8 cellular contexts compared by ENCODE assay signal in genomic region chr3:125212509-125213372, GRCh38. TPM values are rescaled to one million over a fixed set of nuclear protein-coding genes. Genes with fewer than 3 reads are reported as not detected.
DNase-seq lines count a peak whose midpoint lies in the region; ATAC-seq and TF ChIP-seq lines count a peak whose summit lies in the region.

TSS of gene SLC12A8 (minus strand) at chr3:125212748. CDS start at chr3:125211349, 1,399 bp downstream.

- H3K4me3 ChIP-seq in AG04449 (ENCODE audit: low read depth, low read length) (peak within 1 kb of the TSS; percentile 34), duodenal mucosa (ENCODE audit: low read depth in 1 of 2, low read length in 2 of 2) (peak within 1 kb of the TSS; percentile 70 to 78), mucosa of stomach (ENCODE audit: low read length) (peak within 1 kb of the TSS; percentile 61)

- peaks cover 2% of the 10 kb centered on the region for H3K27me3 Mint-ChIP-seq in HFFc6 (ENCODE audit: insufficient read depth)

- no peaks in the 10 kb centered on the region for H3K9me3 ChIP-seq in duodenal mucosa (ENCODE audit: control insufficient read depth in 1 of 2, low read length in 2 of 2)
- H3K9me3 ChIP-seq in mucosa of stomach (ENCODE audit: control insufficient read depth, low read length), result no peaks in the 10 kb centered on the region

- H3K27me3 ChIP-seq in duodenal mucosa (ENCODE audit: control insufficient read depth in 1 of 2, insufficient read depth in 2 of 2, low read length in 2 of 2) (peaks cover 7 to 11% of the 10 kb centered on the region in 2 donors), mucosa of stomach (ENCODE audit: control insufficient read depth, insufficient read depth, low read length) (peaks cover 9% of the 10 kb centered on the region)

- H3K9me3 Mint-ChIP-seq in HFFc6, result no peaks in the 10 kb centered on the region

- H3K4me1 Mint-ChIP-seq in HFFc6 (ENCODE audit: low read depth), result peaks cover 48% of the 10 kb centered on the region

- peak within 1 kb of the TSS; percentile 74 for H3K27ac Mint-ChIP-seq in HFFc6

- CTCF ChIA-PET in AG04449 (lab: Yijun Ruan, JAX), result no interaction called here

- H3K4me3 Mint-ChIP-seq in HFFc6, result peak within 1 kb of the TSS; percentile 68

- DNase-seq in AG04449 (ENCODE audit: low read depth, low spot score) (no peak), HFFc6 (no peak), foreskin melanocyte (no peak), epidermal melanocyte (ENCODE audit: insufficient read length, low spot score) (no peak)

- H3K27ac ChIP-seq in duodenal mucosa (ENCODE audit: low read depth, low read length), result no peak within 1 kb of the TSS

- no peak for TF ChIP-seq CTCF in AG04449 (IDR thresholded peaks at IDR 0.05; ENCODE audit: insufficient read depth, low read length, missing control alignments)
- no peak for TF ChIP-seq CTCF in HFFc6 (IDR thresholded peaks at IDR 0.05)

- ATAC-seq in HG03432 (IDR thresholded peaks at IDR 0.05; ENCODE audit: unreplicated experiment), result no peak
- no peak for ATAC-seq in HG03521 (IDR thresholded peaks at IDR 0.05; ENCODE audit: unreplicated experiment)

- H3K9ac ChIP-seq in duodenal mucosa (ENCODE audit: low read depth in 1 of 2, low read length in 2 of 2) (peak within 1 kb of the TSS; percentile 59 to 63), mucosa of stomach (ENCODE audit: low read length) (peak within 1 kb of the TSS; percentile 76)

- H3K36me3 Mint-ChIP-seq in HFFc6 (ENCODE audit: low read depth), result no peaks in the 10 kb centered on the region

- POLR2A ChIA-PET in AG04449 (lab: Yijun Ruan, JAX), result no interaction called here

- peaks cover 10 to 22% of the 10 kb centered on the region in 2 donors for H3K4me1 ChIP-seq in duodenal mucosa (ENCODE audit: control insufficient read depth in 1 of 2, insufficient read depth in 2 of 2, low read length in 2 of 2)
- peaks cover 26% of the 10 kb centered on the region for H3K4me1 ChIP-seq in mucosa of stomach (ENCODE audit: control insufficient read depth, insufficient read depth, low read length)

- H3K36me3 ChIP-seq in duodenal mucosa (ENCODE audit: control insufficient read depth in 1 of 2, insufficient read depth in 2 of 2, low read length in 2 of 2), result no peaks in the 10 kb centered on the region
- no peaks in the 10 kb centered on the region for H3K36me3 ChIP-seq in mucosa of stomach (ENCODE audit: control insufficient read depth, insufficient read depth, low read length)

RNA-seq across cellular contexts. Expression of gene SLC12A8, which starts in this region (rescaled TPM):
- 1 to 10 TPM; 1.8 to 4.6 (median 3.7) TPM for total RNA-seq in HFFc6 (2021; fragmentation: NEBNext Ultra II Directional; extraction: Animal tissue kit (Norgen Biotek cat#: 25700))
